In the genomic region with DNA sequence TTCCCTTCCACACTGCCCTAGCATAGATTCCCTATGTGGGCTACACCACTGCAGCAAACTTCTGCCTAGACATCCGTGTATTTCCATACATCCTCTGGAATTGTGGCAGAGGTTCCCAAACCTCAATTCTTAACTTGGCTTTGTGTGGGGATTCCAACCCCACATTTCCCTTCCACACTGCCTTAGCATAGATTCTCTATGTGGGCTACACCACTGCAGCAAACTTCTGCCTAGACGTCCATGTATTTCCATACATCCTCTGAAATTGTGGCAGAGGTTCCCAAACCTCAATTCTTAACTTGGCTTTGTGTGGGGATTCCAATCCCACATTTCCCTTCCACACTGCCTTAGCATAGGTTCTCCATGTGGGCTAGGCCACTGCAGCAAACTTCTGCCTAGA, we compare ENCODE assay signal across 17 cellular contexts. TPM values are rescaled to one million over a fixed set of nuclear protein-coding genes. Genes with fewer than 3 reads are reported as not detected.
DNase-seq lines count a peak whose midpoint lies in the region; ATAC-seq, FAIRE-seq and TF ChIP-seq lines count a peak whose summit lies in the region.
"Had no signal": no experiment of that assay in that cellular context is flagged by ENCODE, and none has a peak within 500 bp of the region (broad histone marks: within the 10 kb centered on the region; RNA-seq: fewer than 3 reads in every experiment).

No MANE protein-coding gene starts in this region.

- RAD21 ChIA-PET in GM12878 (lab: Charles Lee; ENCODE audit: unreplicated experiment): no interaction called here

- no peak overlapping the region for H3K4me3 Mint-ChIP-seq in activated naive CD4-positive, alpha-beta T cell treated with anti-CD3 and anti-CD28 coated beads for 36 hours
- H3K4me3 Mint-ChIP-seq: CD4-positive, alpha-beta memory T cell; HFFc6 had no signal

- H3K79me2 ChIP-seq in GM12878 (ENCODE audit: control insufficient read depth, insufficient read depth, low read length) (no peaks in the 10 kb centered on the region), mesendoderm (ENCODE audit: control insufficient read depth, insufficient read depth, low read length) (peaks cover 19% of the 10 kb centered on the region)

- H3K36me3 ChIP-seq in liver (ENCODE audit: control insufficient read depth in 4 of 4, insufficient read depth in 3 of 4, low read depth in 1 of 4, low read length in 3 of 4) (peaks cover 0 to 2% (median under 1%) of the 10 kb centered on the region in 4 donors), right lobe of liver (no peaks in the 10 kb centered on the region), GM12878 (ENCODE audit: control insufficient read depth in 2 of 2, insufficient read depth in 2 of 2, low read length in 1 of 2) (no peaks in the 10 kb centered on the region), mesendoderm (ENCODE audit: control insufficient read depth, insufficient read depth, low read length) (no peaks in the 10 kb centered on the region), esophagus muscularis mucosa (no peaks in the 10 kb centered on the region)
- H3K36me3 ChIP-seq: HAP-1 had no signal

- H3K27me3 ChIP-seq in liver (ENCODE audit: control insufficient read depth in 4 of 4, insufficient read depth in 4 of 4, low read length in 3 of 4) (no peaks in the 10 kb centered on the region), right lobe of liver (no peaks in the 10 kb centered on the region), GM12878 (replicated peaks in 1 of 2; ENCODE audit: control insufficient read depth in 2 of 2, insufficient read depth in 2 of 2, low read length in 1 of 2) (no peaks in the 10 kb centered on the region), mesendoderm (ENCODE audit: insufficient read depth, low read length, poor library complexity) (no peaks in the 10 kb centered on the region), esophagus muscularis mucosa (no peaks in the 10 kb centered on the region)

- no peak overlapping the region for H2AK5ac ChIP-seq in mesendoderm (ENCODE audit: low read length)

- no peak overlapping the region for H3K27ac Mint-ChIP-seq in activated naive CD4-positive, alpha-beta T cell treated with anti-CD3 and anti-CD28 coated beads for 36 hours
- H3K27ac Mint-ChIP-seq: CD4-positive, alpha-beta memory T cell; HFFc6 had no signal

- H3K4ac ChIP-seq in mesendoderm (ENCODE audit: low read depth, low read length): no peak overlapping the region

- no peak overlapping the region for H4K5ac ChIP-seq in mesendoderm (ENCODE audit: low read length)

- no peak overlapping the region for H3K23ac ChIP-seq in mesendoderm (ENCODE audit: low read length)

- no peak for TF ChIP-seq EP300 in GM12878 (IDR thresholded peaks at IDR 0.05; ENCODE audit: borderline replicate concordance in 1 of 2, control insufficient read depth in 1 of 2, low read depth in 2 of 2, low read length in 2 of 2)
- no peak for TF ChIP-seq EP300 in esophagus muscularis mucosa (IDR thresholded peaks at IDR 0.05)

- H3K4me1 ChIP-seq in liver (ENCODE audit: control insufficient read depth in 4 of 4, insufficient read depth in 4 of 4, low read length in 3 of 4): no peaks in the 10 kb centered on the region
- no peaks in the 10 kb centered on the region for H3K4me1 ChIP-seq in right lobe of liver
- no peaks in the 10 kb centered on the region for H3K4me1 ChIP-seq in GM12878 (ENCODE audit: control insufficient read depth, insufficient read depth, low read length)
- H3K4me1 ChIP-seq in mesendoderm (ENCODE audit: control insufficient read depth, low read depth, low read length): no peaks in the 10 kb centered on the region
- H3K4me1 ChIP-seq in esophagus muscularis mucosa: peaks cover 0 to 9% (median 0%) of the 10 kb centered on the region in 4 donors
- H3K4me1 ChIP-seq: HAP-1 had no signal

- H3K27me3 Mint-ChIP-seq in activated naive CD4-positive, alpha-beta T cell treated with anti-CD3 and anti-CD28 coated beads for 36 hours (ENCODE audit: low read depth): no peaks in the 10 kb centered on the region
- H3K27me3 Mint-ChIP-seq: CD4-positive, alpha-beta memory T cell had no signal

- no peak overlapping the region for H2BK15ac ChIP-seq in mesendoderm (replicated peaks; ENCODE audit: low read depth)

- H3K9me3 ChIP-seq in liver (ENCODE audit: control insufficient read depth in 4 of 4, low read length in 3 of 4) (peaks cover 13 to 70% (median 41%) of the 10 kb centered on the region in 4 donors), right lobe of liver (peaks cover 0 to 22% (median 6%) of the 10 kb centered on the region in 4 donors), GM12878 (replicated peaks; ENCODE audit: control insufficient read depth, insufficient read depth, low read length) (peaks cover 14% of the 10 kb centered on the region; the same call in 2 of the 3 replicates), esophagus muscularis mucosa (peaks cover 0 to 22% (median 10%) of the 10 kb centered on the region in 4 donors)

- DNase-seq in right lobe of liver: no peak
- no peak for DNase-seq in GM12878 (ENCODE audit: low read depth, low spot score)
- peak; percentile 22 for DNase-seq in mesendoderm
- DNase-seq in ACHN: no peak
- DNase-seq in esophagus muscularis mucosa (ENCODE audit: extremely low spot score): no peak
- DNase-seq in activated naive CD4-positive, alpha-beta T cell treated with anti-CD3 and anti-CD28 coated beads for 36 hours: no peak
- DNase-seq: 8988T; CD4-positive, alpha-beta memory T cell; DMS79; HFFc6 had no signal

- FAIRE-seq in GM12878 (lab: Jason Lieb, UNC): no peak
- FAIRE-seq: GM12891, H1, HepG2, HTR-8/SVneo had no signal

- no TSS peak for BruUV-seq in GM12878 (replicated peaks; lab: Mats Ljungman, UMichigan)

- no peaks in the 10 kb centered on the region for H3K4me1 Mint-ChIP-seq in activated naive CD4-positive, alpha-beta T cell treated with anti-CD3 and anti-CD28 coated beads for 36 hours (ENCODE audit: low read depth)

- H3K27ac ChIP-seq in liver (ENCODE audit: low read depth in 1 of 2, low read length in 2 of 2) (no peak overlapping the region), right lobe of liver (no peak overlapping the region), GM12878 (ENCODE audit: control insufficient read depth, insufficient read depth) (no peak overlapping the region), mesendoderm (ENCODE audit: low read depth, low read length) (no peak overlapping the region), esophagus muscularis mucosa (replicated peaks in 1 of 4) (no peak overlapping the region)
- H3K27ac ChIP-seq: C4-2B had no signal

- ATAC-seq in right lobe of liver (no peak), GM12878 (no peak)
- ATAC-seq: HepG2 had no signal

- no peaks in the 10 kb centered on the region for H4K20me1 ChIP-seq in GM12878 (ENCODE audit: control insufficient read depth, insufficient read depth)

- H3K4me3 ChIP-seq in liver (ENCODE audit: low read depth in 1 of 3, low read length in 3 of 3) (peak overlapping the region in 2 of 3 donors; percentile 40 to 54), right lobe of liver (no peak overlapping the region), GM12878 (no peak overlapping the region), mesendoderm (ENCODE audit: low read length) (no peak overlapping the region), esophagus muscularis mucosa (no peak overlapping the region)
- H3K4me3 ChIP-seq: HAP-1 had no signal

- TF ChIP-seq CTCF in liver (IDR thresholded peaks at IDR 0.05; ENCODE audit: low read depth, low read length, missing input control) (no peak), right lobe of liver (IDR thresholded peaks at IDR 0.05) (no peak), GM12878 (IDR thresholded peaks at IDR 0.05 in 2 of 3, conservative IDR thresholded peaks at IDR 0.05 in 1 of 3; ENCODE audit: control insufficient read depth in 2 of 3, extremely low read depth in 1 of 3, insufficient read depth in 1 of 3, low read depth in 3 of 3, low read length in 3 of 3) (no peak), esophagus muscularis mucosa (IDR thresholded peaks at IDR 0.05) (no peak)

- no peak overlapping the region for H3K9ac ChIP-seq in liver (ENCODE audit: low read depth in 1 of 2, low read length in 2 of 2)
- no peak overlapping the region for H3K9ac ChIP-seq in GM12878 (ENCODE audit: control insufficient read depth, insufficient read depth, low read length)
- H3K9ac ChIP-seq in mesendoderm (ENCODE audit: low read length): no peak overlapping the region

- in situ Hi-C loops in GM12878 (cut with MboI) (no loop called here), ACHN (cut with HindIII; ENCODE audit: low pct_ligation_motif_present, low pct_unique_long_range_greater_than_20kb, low sequenced_read_pairs) (no loop called here)

- no peak overlapping the region for H2BK120ac ChIP-seq in mesendoderm (ENCODE audit: low read depth, low read length)

- intact Hi-C loops in right lobe of liver (cut with DNase I) (no loop called here), GM12878 (cut with micrococcal nuclease; ENCODE audit: unreplicated experiment) (no loop called here), esophagus muscularis mucosa (cut with DNase I) (no loop called here)
- intact Hi-C loops in activated naive CD4-positive, alpha-beta T cell treated with anti-CD3 and anti-CD28 coated beads for 36 hours (cut with micrococcal nuclease): no loop called here

- H3K18ac ChIP-seq in mesendoderm (ENCODE audit: low read length): no peak overlapping the region

- H3K36me3 Mint-ChIP-seq in activated naive CD4-positive, alpha-beta T cell treated with anti-CD3 and anti-CD28 coated beads for 36 hours (ENCODE audit: low read depth): peaks cover 71% of the 10 kb centered on the region

- TF ChIP-seq RAD21 in liver (IDR thresholded peaks at IDR 0.05): no peak
- no peak for TF ChIP-seq RAD21 in GM12878 (IDR thresholded peaks at IDR 0.05; ENCODE audit: insufficient read depth, low read depth, low read length)

- H3K79me1 ChIP-seq in mesendoderm (ENCODE audit: low read length): peaks cover 15% of the 10 kb centered on the region

- no peak overlapping the region for H2AFZ ChIP-seq in GM12878 (ENCODE audit: control insufficient read depth, low read depth, low read length)

- H3K56ac ChIP-seq in mesendoderm (ENCODE audit: low read length): no peak overlapping the region

- POLR2A ChIA-PET in GM12878 (lab: Charles Lee): no interaction called here

- H3K4me2 ChIP-seq in GM12878 (ENCODE audit: control insufficient read depth, insufficient read depth) (no peak overlapping the region), mesendoderm (ENCODE audit: low read length) (no peak overlapping the region)

- peaks cover 68% of the 10 kb centered on the region for H3K9me3 Mint-ChIP-seq in activated naive CD4-positive, alpha-beta T cell treated with anti-CD3 and anti-CD28 coated beads for 36 hours

- 97% methylated on average over 2 of the region's 2 CpGs for WGBS in liver
- 67% methylated on average over 1 of the region's 2 CpGs for WGBS in right lobe of liver (ENCODE audit: insufficient coverage, low coverage, low lambda C conversion rate, missing lambda C conversion rate)
- WGBS in GM12878 (ENCODE audit: insufficient coverage, insufficient replicate concordance, low lambda C conversion rate, missing lambda C conversion rate): 92% methylated on average over 2 of the region's 2 CpGs
- WGBS in mesendoderm (ENCODE audit: extremely low coverage, insufficient coverage, low lambda C conversion rate): no CpG with 5 or more reads among the region's 2 CpGs
- 91% methylated on average over 2 of the region's 2 CpGs for WGBS in esophagus muscularis mucosa

- no peak overlapping the region for H2BK5ac ChIP-seq in mesendoderm (ENCODE audit: low read length)

- CTCF ChIA-PET in GM12878 (lab: Yijun Ruan, JAX): no interaction called here
- CTCF ChIA-PET in activated naive CD4-positive, alpha-beta T cell treated with anti-CD3 and anti-CD28 coated beads for 36 hours (lab: Charles Lee): no interaction called here

- TF ChIP-seq POLR2A in right lobe of liver (IDR thresholded peaks at IDR 0.05) (no peak), GM12878 (IDR thresholded peaks at IDR 0.05; ENCODE audit: low read depth, low read length) (no peak), esophagus muscularis mucosa (IDR thresholded peaks at IDR 0.05; ENCODE audit: low read depth) (no peak)

- SMC1A ChIA-PET in GM12878 (lab: Charles Lee; ENCODE audit: uncharacterized antibody, unreplicated experiment): no interaction called here

- H4K8ac ChIP-seq in mesendoderm (ENCODE audit: low read depth, low read length): no peak overlapping the region

RNA-seq across cellular contexts. Expression of a gene that starts 31.4 kb away (rescaled TPM):
- total RNA-seq in liver (1 to 10 TPM; 1.6 to 2.3 TPM), right lobe of liver (1 to 10 TPM in 5 of 6 experiments, under 1 TPM in 1; 0.79 to 2.7 (median 1.5) TPM), GM12878 (2014; rRNA removed) (4.9 TPM in 2 replicates), GM12878 (2014; rRNA removed; fragmentation: Illumina TruSeq; extraction: Trizol) (6.0 and 6.5 TPM in 2 replicates), GM12878 (2021) (2.0 and 3.0 TPM in 2 replicates), esophagus muscularis mucosa (1 to 10 TPM; 2.1 to 4.0 (median 2.3) TPM)
- polyA plus RNA-seq in liver (1 to 10 TPM in 1 of 2 donors, under 1 TPM in 1; 0.74 to 1.3 TPM), GM12878 (2011; rRNA removed) (3.7 and 6.6 TPM in 2 replicates), GM12878 (2014; fragmentation: Illumina TruSeq; extraction: Trizol) (5.2 and 6.7 TPM in 2 replicates), GM12878 (2014; fragmentation: Nextera tagmentation; extraction: Ambion mirVana) (1 to 10 TPM; 5.3 to 7.4 TPM), GM12878 (2014; rRNA removed) (2.2 and 3.2 TPM in 2 replicates), GM12878 (2016; fragmentation: Nextera tagmentation; extraction: Ambion mirVana) (1 to 10 TPM; 7.9 to 9.0 TPM)
- 7.0 and 8.7 TPM in 2 replicates for total RNA-seq in GM12878 (2013; cell fraction: nucleolus; rRNA removed)
- polyA plus RNA-seq in GM12878 (2011; ENCODE audit: low read depth): 1.3 TPM
- 1.2 and 1.5 TPM in 2 replicates for polyA plus RNA-seq in GM12878 (2011; cell fraction: cytosol; rRNA removed)
- 1.4 and 1.8 TPM in 2 replicates for polyA plus RNA-seq in GM12878 (2011; cell fraction: nucleus; rRNA removed)
- 2.7 and 3.3 TPM in 2 replicates for polyA plus RNA-seq in GM12878 (2012)
- polyA minus RNA-seq in GM12878 (2011; rRNA and poly(A)+ RNA removed): 2.3 and 3.0 TPM in 2 replicates
- 1.1 and 1.3 TPM in 2 replicates for polyA minus RNA-seq in GM12878 (2011; cell fraction: cytosol; rRNA and poly(A)+ RNA removed)
- polyA minus RNA-seq in GM12878 (2011; cell fraction: nucleus; rRNA and poly(A)+ RNA removed): 0.97 and 2.2 TPM in 2 replicates
- 6.5 TPM for polyA plus RNA-seq in mesendoderm (2013, experiment 1 of 2)
- polyA plus RNA-seq in mesendoderm (2013, experiment 2 of 2): 5.9 TPM
- 1 to 10 TPM; 4.1 to 4.3 TPM for total RNA-seq in activated naive CD4-positive, alpha-beta T cell treated with anti-CD3 and anti-CD28 coated beads for 36 hours

RNA-seq across cellular contexts. Expression of a gene that starts 39.4 kb away (rescaled TPM):
- total RNA-seq in liver (1 to 10 TPM in 1 of 2 donors, not detected in 1; 1.5 TPM), right lobe of liver (not detected), GM12878 (2014; rRNA removed) (1.3 and 1.8 TPM in 2 replicates), GM12878 (2014; rRNA removed; fragmentation: Illumina TruSeq; extraction: Trizol) (1.2 and 1.8 TPM in 2 replicates), GM12878 (2021) (0.93 and 1.7 TPM in 2 replicates), esophagus muscularis mucosa (not detected)
- polyA plus RNA-seq in liver (not detected), GM12878 (2011; rRNA removed) (0.04 and 0.07 TPM in 2 replicates), GM12878 (2014; fragmentation: Illumina TruSeq; extraction: Trizol) (1.1 and 1.4 TPM in 2 replicates), GM12878 (2014; fragmentation: Nextera tagmentation; extraction: Ambion mirVana) (1 to 10 TPM in 1 of 2 experiments, under 1 TPM in 1; 0.42 to 1.4 TPM), GM12878 (2014; rRNA removed) (0.39 and 0.60 TPM in 2 replicates), GM12878 (2016; fragmentation: Nextera tagmentation; extraction: Ambion mirVana) (1 to 10 TPM; 1.2 TPM)
- total RNA-seq in GM12878 (2013; cell fraction: nucleolus; rRNA removed): 0.17 and 0.34 TPM in 2 replicates
- polyA plus RNA-seq in GM12878 (2011; ENCODE audit: low read depth): 2.0 TPM
- 0.03 TPM in 1 of 2 replicates, not detected in the other for polyA plus RNA-seq in GM12878 (2011; cell fraction: cytosol; rRNA removed)
- polyA plus RNA-seq in GM12878 (2011; cell fraction: nucleus; rRNA removed): not detected in 2 replicates
- polyA plus RNA-seq in GM12878 (2012): 1.8 TPM in 2 replicates
- polyA minus RNA-seq in GM12878 (2011; rRNA and poly(A)+ RNA removed): 0.46 TPM in 1 of 2 replicates, not detected in the other
- polyA minus RNA-seq in GM12878 (2011; cell fraction: cytosol; rRNA and poly(A)+ RNA removed): not detected in 2 replicates
- polyA minus RNA-seq in GM12878 (2011; cell fraction: nucleus; rRNA and poly(A)+ RNA removed): not detected in 2 replicates
- polyA plus RNA-seq in mesendoderm (2013, experiment 1 of 2): 9.0 TPM
- polyA plus RNA-seq in mesendoderm (2013, experiment 2 of 2): 9.7 TPM
- under 1 TPM; 0.52 to 0.86 TPM for total RNA-seq in activated naive CD4-positive, alpha-beta T cell treated with anti-CD3 and anti-CD28 coated beads for 36 hours
- total RNA-seq: CD4-positive, alpha-beta memory T cell had no signal
- polyA plus RNA-seq: CD4-positive, alpha-beta memory T cell had no signal

RNA-seq across cellular contexts. Expression of a gene that starts 56.9 kb away (rescaled TPM):
- total RNA-seq in liver (1 to 10 TPM; 2.3 to 4.2 TPM), right lobe of liver (1 to 10 TPM in 5 of 6 experiments, under 1 TPM in 1; 0.90 to 2.6 (median 1.5) TPM), GM12878 (2014; rRNA removed) (9.5 and 10.7 TPM in 2 replicates), GM12878 (2014; rRNA removed; fragmentation: Illumina TruSeq; extraction: Trizol) (10.9 and 11.1 TPM in 2 replicates), GM12878 (2021) (5.8 and 5.9 TPM in 2 replicates), esophagus muscularis mucosa (1 to 10 TPM; 4.8 to 6.2 (median 5.9) TPM)
- polyA plus RNA-seq in liver (1 to 10 TPM; 1.2 to 2.2 TPM), GM12878 (2011; rRNA removed) (4.8 and 7.1 TPM in 2 replicates), GM12878 (2014; fragmentation: Illumina TruSeq; extraction: Trizol) (8.0 and 9.3 TPM in 2 replicates), GM12878 (2014; fragmentation: Nextera tagmentation; extraction: Ambion mirVana) (1 to 10 TPM; 5.2 to 5.6 TPM), GM12878 (2014; rRNA removed) (3.5 and 6.5 TPM in 2 replicates), GM12878 (2016; fragmentation: Nextera tagmentation; extraction: Ambion mirVana) (1 to 10 TPM; 4.9 to 5.1 TPM)
- total RNA-seq in GM12878 (2013; cell fraction: nucleolus; rRNA removed): 15.3 and 18.1 TPM in 2 replicates
- 4.9 TPM for polyA plus RNA-seq in GM12878 (2011; ENCODE audit: low read depth)
- 2.6 and 3.2 TPM in 2 replicates for polyA plus RNA-seq in GM12878 (2011; cell fraction: cytosol; rRNA removed)
- polyA plus RNA-seq in GM12878 (2011; cell fraction: nucleus; rRNA removed): 2.2 and 2.6 TPM in 2 replicates
- polyA plus RNA-seq in GM12878 (2012): 4.3 and 5.4 TPM in 2 replicates
- polyA minus RNA-seq in GM12878 (2011; rRNA and poly(A)+ RNA removed): 4.1 and 7.2 TPM in 2 replicates
- 2.1 and 2.5 TPM in 2 replicates for polyA minus RNA-seq in GM12878 (2011; cell fraction: cytosol; rRNA and poly(A)+ RNA removed)
- polyA minus RNA-seq in GM12878 (2011; cell fraction: nucleus; rRNA and poly(A)+ RNA removed): 4.4 and 7.1 TPM in 2 replicates
- polyA plus RNA-seq in mesendoderm (2013, experiment 1 of 2): 11.9 TPM
- polyA plus RNA-seq in mesendoderm (2013, experiment 2 of 2): 10.9 TPM
- total RNA-seq in activated naive CD4-positive, alpha-beta T cell treated with anti-CD3 and anti-CD28 coated beads for 36 hours: 1 to 10 TPM; 8.2 to 8.4 TPM

Comparison
In these comparisons a context has a peak if more than half of its experiments do, and no peak if none do; other contexts are left out.
1. H3K4me3 ChIP-seq: peak in liver (2 of 3); none in right lobe of liver (0 of 3), GM12878 (single experiment), mesendoderm (single experiment) and esophagus muscularis mucosa (0 of 4).